Comparison of ENCODE assay signal across 8 cellular contexts in the genomic region with DNA sequence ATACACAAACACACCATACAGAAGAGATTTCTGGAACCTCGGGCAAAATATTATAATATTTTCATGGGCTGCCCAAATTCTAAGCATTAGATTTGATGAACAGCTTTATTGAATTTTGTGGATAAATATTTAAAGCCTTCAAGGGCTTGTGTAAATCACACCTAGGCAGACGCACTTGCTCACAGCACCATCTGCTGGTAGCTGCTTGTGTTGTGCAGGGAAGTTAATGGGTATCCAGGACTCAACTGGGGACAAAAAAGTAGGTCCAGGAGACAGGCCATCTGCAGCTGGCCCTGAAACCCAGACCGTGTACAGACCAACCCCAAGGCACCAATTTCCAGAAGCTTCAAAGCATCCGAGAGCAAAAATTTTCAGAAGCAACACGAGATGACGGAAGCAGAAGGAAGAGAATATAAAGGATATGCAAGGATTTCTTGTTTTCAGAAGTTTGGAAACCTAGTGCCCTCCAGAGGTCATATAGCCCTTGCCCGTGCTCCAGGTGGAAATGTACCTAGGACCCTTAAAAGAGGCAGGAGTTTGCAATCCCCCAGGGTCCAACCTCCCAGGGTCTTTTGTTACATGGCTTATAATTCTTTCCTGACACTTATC.
DNase-seq lines count a peak whose midpoint lies in the region; ATAC-seq and TF ChIP-seq lines count a peak whose summit lies in the region.

No MANE protein-coding gene starts in this region.

- H3K27ac ChIP-seq in RWPE1 (no peak overlapping the region), upper lobe of left lung (no peak overlapping the region)

- TF ChIP-seq POLR2A in upper lobe of left lung (IDR thresholded peaks at IDR 0.05): no peak

- H3K9me3 ChIP-seq in upper lobe of left lung: no peaks in the 10 kb centered on the region

- no peaks in the 10 kb centered on the region for H3K36me3 ChIP-seq in upper lobe of left lung

- peak; percentile 87 for DNase-seq in DMS53 (lab: John Stamatoyannopoulos, UW)
- peak; percentile 50 for DNase-seq in GM20000 (ENCODE audit: low spot score)
- DNase-seq in LHCN-M2 (ENCODE audit: low read depth): peak; percentile 55
- DNase-seq in RWPE1 (ENCODE audit: low spot score): peak; percentile 66
- peak; percentile 72 for DNase-seq in ecto neural progenitor cell (ENCODE audit: low spot score)
- DNase-seq in medulla oblongata (ENCODE audit: extremely low spot score): peak; percentile 84
- peak in 1 of 2 donors; percentile 56 for DNase-seq in upper lobe of left lung

- TF ChIP-seq CTCF in GM20000 (IDR thresholded peaks at IDR 0.05; ENCODE audit: extremely low read depth, missing control alignments): peak; percentile 78
- peak; percentile 84 for TF ChIP-seq CTCF in RWPE1 (conservative IDR thresholded peaks at IDR 0.05; ENCODE audit: low read depth)
- peak; percentile 39 to 65 (median 52) for TF ChIP-seq CTCF in upper lobe of left lung (IDR thresholded peaks at IDR 0.05)

- CTCF ChIA-PET in RWPE1 (lab: Yijun Ruan, JAX): interaction anchor here (0.5 to 3.4 kb wide), 17 partner anchors 31 to 874 kb away, joined by 3 to 36 read pairs (median 3); no protein-coding TSS in a partner anchor

- H3K4me3 ChIP-seq in upper lobe of left lung: no peak overlapping the region

- no peaks in the 10 kb centered on the region for H3K4me1 ChIP-seq in upper lobe of left lung

- POLR2A ChIA-PET in RWPE1 (lab: Yijun Ruan, JAX; ENCODE audit: low non-redundant PET): no interaction called here

- peak in 1 of 2 donors; percentile 66 for ATAC-seq in upper lobe of left lung (ENCODE audit: low FRiP score in 2 of 2)
- no peak for ATAC-seq in GM18861 (IDR thresholded peaks at IDR 0.05; ENCODE audit: unreplicated experiment)

- no peaks in the 10 kb centered on the region for H3K27me3 ChIP-seq in upper lobe of left lung

- TF ChIP-seq EP300 in upper lobe of left lung (IDR thresholded peaks at IDR 0.05): no peak

- 14 to 17% methylated on average over 7 of the region's 7 CpGs for WGBS in upper lobe of left lung, 2 donors
